ENCODE assay signal across 8 cellular contexts in the genomic region with DNA sequence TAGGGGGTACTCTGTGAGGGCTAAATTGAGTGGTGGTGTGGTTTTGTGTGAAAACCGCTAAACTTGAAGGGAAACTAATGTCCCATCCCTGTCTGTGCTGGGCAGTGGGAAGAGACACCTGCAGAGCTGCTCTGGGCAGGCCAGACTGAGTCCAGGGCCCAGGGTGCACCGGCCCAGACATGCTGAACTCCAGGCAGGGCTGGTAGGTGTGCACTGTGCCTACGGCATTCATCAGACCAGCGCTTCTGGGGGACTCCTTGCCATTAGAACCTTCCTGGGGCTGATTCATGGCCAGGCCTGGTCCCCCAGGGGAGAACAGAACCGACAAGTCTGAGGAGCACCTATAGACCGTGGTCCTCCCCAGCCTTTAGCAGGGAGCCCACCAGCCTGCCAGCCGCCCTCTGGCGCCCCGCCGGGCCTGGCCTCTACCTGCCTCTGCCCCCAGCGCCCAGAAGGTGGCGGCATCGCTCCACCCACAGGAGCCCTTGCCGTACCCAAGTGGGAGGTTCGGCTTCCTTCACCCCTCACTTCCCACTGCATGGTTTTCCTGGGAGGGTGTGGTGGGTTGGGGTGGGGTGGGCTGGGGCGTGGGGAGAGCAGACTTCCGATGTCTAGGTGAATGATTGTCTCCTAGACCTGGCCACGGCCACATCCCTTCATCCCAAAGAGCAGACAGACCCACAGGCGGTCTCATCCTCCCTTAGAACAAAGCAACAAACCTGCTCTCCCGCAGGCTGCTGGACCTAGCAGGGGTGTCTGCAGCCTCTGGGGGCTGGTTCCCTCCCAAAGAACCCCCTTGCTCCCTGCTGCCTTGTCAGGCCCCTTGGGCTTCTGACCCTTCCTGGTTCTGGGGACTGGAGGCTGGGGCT. TPM values are rescaled to one million over a fixed set of nuclear protein-coding genes. Genes with fewer than 3 reads are reported as not detected.
DNase-seq lines count a peak whose midpoint lies in the region; ATAC-seq and TF ChIP-seq lines count a peak whose summit lies in the region.

No MANE protein-coding gene starts in this region.

- H3K27ac ChIP-seq in adrenal gland = no peak overlapping the region
- H3K27ac ChIP-seq in hepatocyte = no peak overlapping the region

- no peaks in the 10 kb centered on the region for H3K9me2 ChIP-seq in hepatocyte (replicated peaks; ENCODE audit: insufficient read depth)

- H3K4me2 ChIP-seq in hepatocyte = no peak overlapping the region

- DNase-seq in GM10266 (ENCODE audit: extremely low spot score) (peak; percentile 72), HuH-7.5 (ENCODE audit: low spot score) (peak; percentile 61), T-helper 2 cell (peak; percentile 62 to 74 (median 66)), adrenal gland (peak; percentile 45 to 79 (median 66)), hepatocyte (ENCODE audit: low spot score) (peak; percentile 79), SW 1271 (lab: John Stamatoyannopoulos, UW) (no peak)
- peak; percentile 59 to 73 for DNase-seq in stimulated activated CD4-positive, alpha-beta T cell treated with anti-CD3 and anti-CD28 coated beads, Interleukin-15, amount 100 ng/mL, for 1 hour (ENCODE audit: low read depth in 1 of 2, low spot score in 1 of 2)

- TF ChIP-seq POLR2A in adrenal gland (IDR thresholded peaks at IDR 0.05) = no peak

- H3K4me1 ChIP-seq in adrenal gland (replicated peaks in 1 of 2) (no peaks in the 10 kb centered on the region), hepatocyte (ENCODE audit: insufficient read depth) (no peaks in the 10 kb centered on the region)

- H3K9me3 ChIP-seq in adrenal gland (replicated peaks in 1 of 3) (no peaks in the 10 kb centered on the region), hepatocyte (ENCODE audit: low read depth) (no peaks in the 10 kb centered on the region)

- H3K36me3 ChIP-seq in adrenal gland (replicated peaks in 1 of 2) = peaks cover 0 to 13% of the 10 kb centered on the region in 2 donors
- H3K36me3 ChIP-seq in hepatocyte (replicated peaks; ENCODE audit: insufficient read depth, low read depth) = no peaks in the 10 kb centered on the region

- no peak overlapping the region for H2AFZ ChIP-seq in hepatocyte

- intact Hi-C loops in adrenal gland (cut with DNase I) = loop anchor here (5.0 to 10.0 kb wide), 3 partner anchors 81 to 208 kb away; no protein-coding TSS in a partner anchor

- 32 to 70% (median 48%) methylated on average over 9 to 20 of the region's 20 CpGs for WGBS in adrenal gland, 4 donors
- 43% methylated on average over 20 of the region's 20 CpGs for WGBS in hepatocyte (ENCODE audit: low lambda C conversion rate, missing lambda C conversion rate)

- no peaks in the 10 kb centered on the region for H4K20me1 ChIP-seq in hepatocyte (ENCODE audit: insufficient read depth, poor library complexity, severe bottlenecking)

- ATAC-seq in HG03025 (IDR thresholded peaks at IDR 0.05; ENCODE audit: low FRiP score, unreplicated experiment) = no peak

- TF ChIP-seq CTCF in GM10266 (IDR thresholded peaks at IDR 0.05; ENCODE audit: control insufficient read depth, insufficient read depth, low read depth, missing control alignments) = peak; percentile 90
- TF ChIP-seq CTCF in adrenal gland (IDR thresholded peaks at IDR 0.05) = peak; percentile 64 to 89 (median 70)
- TF ChIP-seq CTCF in hepatocyte (IDR thresholded peaks at IDR 0.05; ENCODE audit: poor library complexity) = peak; percentile 88

- no peaks in the 10 kb centered on the region for H3K79me2 ChIP-seq in hepatocyte

- no peak overlapping the region for H3K4me3 ChIP-seq in adrenal gland
- no peak overlapping the region for H3K4me3 ChIP-seq in hepatocyte

- H3K27me3 ChIP-seq in adrenal gland (no peaks in the 10 kb centered on the region), hepatocyte (no peaks in the 10 kb centered on the region)

RNA-seq across cellular contexts. Expression of a gene that starts 15.5 kb away (rescaled TPM):
- 10 to 100 TPM; 14.4 to 37.4 (median 20.6) TPM for total RNA-seq in adrenal gland
- polyA plus RNA-seq in adrenal gland = 10 to 100 TPM; 17.5 to 52.3 (median 17.8) TPM
- total RNA-seq in hepatocyte = 17.8 and 32.5 TPM in 2 replicates
- polyA plus RNA-seq in hepatocyte = 60.5 and 66.1 TPM in 2 replicates

RNA-seq across cellular contexts. Expression of a gene that starts 51.1 kb away (rescaled TPM):
- total RNA-seq in adrenal gland = 10 to 100 TPM; 24.1 to 48.1 (median 33.9) TPM
- polyA plus RNA-seq in adrenal gland = 10 to 100 TPM; 21.0 to 25.0 (median 22.6) TPM
- 22.6 and 34.4 TPM in 2 replicates for total RNA-seq in hepatocyte
- polyA plus RNA-seq in hepatocyte = 22.5 and 22.6 TPM in 2 replicates

Comparison
In these comparisons a context has a peak if more than half of its experiments do, and no peak if none do; other contexts are left out.
1. DNase-seq: peak in GM10266 (single experiment), HuH-7.5 (single experiment), T-helper 2 cell (5 of 5), adrenal gland (7 of 7), hepatocyte (single experiment) and stimulated activated CD4-positive, alpha-beta T cell treated with anti-CD3 and anti-CD28 coated beads, Interleukin-15, amount 100 ng/mL, for 1 hour (2 of 2); none in SW 1271 (0 of 2).
2. Peak in every context shown above with its lines, with median percentiles within 50 percentile points of each other: CTCF ChIP-seq.